ENCODE assay signal across 8 cellular contexts in genomic region chr5:72956324-72957140, GRCh38. TPM values are rescaled to one million over a fixed set of nuclear protein-coding genes. Genes with fewer than 3 reads are reported as not detected.
DNase-seq lines count a peak whose midpoint lies in the region; ATAC-seq and TF ChIP-seq lines count a peak whose summit lies in the region.

No MANE protein-coding gene starts in this region.

- peak overlapping the region; percentile 74 for H3K4me3 ChIP-seq in fibroblast of pulmonary artery (replicated peaks; ENCODE audit: low read depth, low read length)

- POLR2A ChIA-PET in naive thymus-derived CD8-positive, alpha-beta T cell (lab: Charles Lee) = interaction anchor here (1.0 to 1.2 kb wide), 2 partner anchors 43 to 245 kb away, joined by 3 read pairs; no protein-coding TSS in a partner anchor

- no peaks in the 10 kb centered on the region for H3K9me3 Mint-ChIP-seq in activated T-helper 1 cell treated with anti-CD3 and anti-CD28 coated beads, Interleukin-12 subunit alpha, Interleukin-12 subunit beta, Interleukin-2, Interleukin-4 antibody, amounts not matched to agents 30 ng/mL and 10 ng/mL and 1 ng/mL, durations not matched to agents 14 hours and 24 hours and 36 hours
- peaks cover 0 to 6% (median 0%) of the 10 kb centered on the region in 9 donors for H3K9me3 Mint-ChIP-seq in naive thymus-derived CD8-positive, alpha-beta T cell
- peaks cover 6% of the 10 kb centered on the region for H3K9me3 Mint-ChIP-seq in type B pancreatic cell

- DNase-seq in C1 segment of cervical spinal cord (lab: John Stamatoyannopoulos, UW) (peak in 10 of 14 donors; percentile 37 to 91 (median 62)), NCI-H82 treated with DMSO at 0.1 percent for 48 hours (lab: John Stamatoyannopoulos, UW; ENCODE audit: unreplicated experiment) (peak; percentile 2), fibroblast of pulmonary artery (ENCODE audit: low read depth) (peak; percentile 60), type B pancreatic cell (ENCODE audit: extremely low spot score, unreplicated experiment) (peak; percentile 78)
- DNase-seq in activated T-helper 1 cell treated with anti-CD3 and anti-CD28 coated beads, Interleukin-12 subunit alpha, Interleukin-12 subunit beta, Interleukin-2, Interleukin-4 antibody, amounts not matched to agents 30 ng/mL and 10 ng/mL and 1 ng/mL, durations not matched to agents 14 hours and 24 hours and 36 hours (ENCODE audit: low spot score) = peak; percentile 18
- peak in 8 of 10 donors; percentile 3 to 40 (median 22) for DNase-seq in naive thymus-derived CD8-positive, alpha-beta T cell

- peaks cover 15% of the 10 kb centered on the region for H3K4me1 Mint-ChIP-seq in activated T-helper 1 cell treated with anti-CD3 and anti-CD28 coated beads, Interleukin-12 subunit alpha, Interleukin-12 subunit beta, Interleukin-2, Interleukin-4 antibody, amounts not matched to agents 30 ng/mL and 10 ng/mL and 1 ng/mL, durations not matched to agents 14 hours and 24 hours and 36 hours (ENCODE audit: low read depth)
- peaks cover 10 to 25% (median 16%) of the 10 kb centered on the region in 4 donors for H3K4me1 Mint-ChIP-seq in naive thymus-derived CD8-positive, alpha-beta T cell
- H3K4me1 Mint-ChIP-seq in type B pancreatic cell (ENCODE audit: unreplicated experiment) = peaks cover 18% of the 10 kb centered on the region

- ATAC-seq in GM19023 (IDR thresholded peaks at IDR 0.05; ENCODE audit: unreplicated experiment) (peak; percentile 27), HG03175 (IDR thresholded peaks at IDR 0.05; ENCODE audit: unreplicated experiment) (peak; percentile 35)
- ATAC-seq in naive thymus-derived CD8-positive, alpha-beta T cell = peak; percentile 42 to 52

- peak overlapping the region; percentile 70 for H3K27ac Mint-ChIP-seq in activated T-helper 1 cell treated with anti-CD3 and anti-CD28 coated beads, Interleukin-12 subunit alpha, Interleukin-12 subunit beta, Interleukin-2, Interleukin-4 antibody, amounts not matched to agents 30 ng/mL and 10 ng/mL and 1 ng/mL, durations not matched to agents 14 hours and 24 hours and 36 hours
- H3K27ac Mint-ChIP-seq in naive thymus-derived CD8-positive, alpha-beta T cell = peak overlapping the region in 7 of 10 donors; percentile 3 to 86 (median 29)
- peak overlapping the region; percentile 98 for H3K27ac Mint-ChIP-seq in type B pancreatic cell

- H3K36me3 Mint-ChIP-seq in activated T-helper 1 cell treated with anti-CD3 and anti-CD28 coated beads, Interleukin-12 subunit alpha, Interleukin-12 subunit beta, Interleukin-2, Interleukin-4 antibody, amounts not matched to agents 30 ng/mL and 10 ng/mL and 1 ng/mL, durations not matched to agents 14 hours and 24 hours and 36 hours (ENCODE audit: low read depth) = peaks cover 9% of the 10 kb centered on the region
- peaks cover 0 to 2% (median 0%) of the 10 kb centered on the region in 3 donors for H3K36me3 Mint-ChIP-seq in naive thymus-derived CD8-positive, alpha-beta T cell
- no peaks in the 10 kb centered on the region for H3K36me3 Mint-ChIP-seq in type B pancreatic cell

- H3K27me3 Mint-ChIP-seq in activated T-helper 1 cell treated with anti-CD3 and anti-CD28 coated beads, Interleukin-12 subunit alpha, Interleukin-12 subunit beta, Interleukin-2, Interleukin-4 antibody, amounts not matched to agents 30 ng/mL and 10 ng/mL and 1 ng/mL, durations not matched to agents 14 hours and 24 hours and 36 hours (ENCODE audit: insufficient read depth) = peaks cover 53% of the 10 kb centered on the region
- peaks cover 24 to 59% (median 45%) of the 10 kb centered on the region in 5 donors for H3K27me3 Mint-ChIP-seq in naive thymus-derived CD8-positive, alpha-beta T cell
- peaks cover 4% of the 10 kb centered on the region for H3K27me3 Mint-ChIP-seq in type B pancreatic cell

- H3K4me3 Mint-ChIP-seq in activated T-helper 1 cell treated with anti-CD3 and anti-CD28 coated beads, Interleukin-12 subunit alpha, Interleukin-12 subunit beta, Interleukin-2, Interleukin-4 antibody, amounts not matched to agents 30 ng/mL and 10 ng/mL and 1 ng/mL, durations not matched to agents 14 hours and 24 hours and 36 hours = peak overlapping the region; percentile 86
- peak overlapping the region; percentile 75 to 95 (median 88) for H3K4me3 Mint-ChIP-seq in naive thymus-derived CD8-positive, alpha-beta T cell
- peak overlapping the region; percentile 98 for H3K4me3 Mint-ChIP-seq in type B pancreatic cell

- intact Hi-C loops in activated T-helper 1 cell treated with anti-CD3 and anti-CD28 coated beads, Interleukin-12 subunit alpha, Interleukin-12 subunit beta, Interleukin-2, Interleukin-4 antibody, amounts not matched to agents 30 ng/mL and 10 ng/mL and 1 ng/mL, durations not matched to agents 14 hours and 24 hours and 36 hours (cut with micrococcal nuclease) = loop anchor here (5.0 kb wide), 1 partner anchor 496 kb away; no protein-coding TSS in a partner anchor

- TF ChIP-seq CTCF in fibroblast of pulmonary artery (IDR thresholded peaks at IDR 0.05; ENCODE audit: low read length, missing control alignments) (no peak), type B pancreatic cell (conservative IDR thresholded peaks at IDR 0.05) (no peak)

RNA-seq across cellular contexts. Expression of gene FCHO2, which starts 0.7 kb away (rescaled TPM):
- 0.93 and 2.2 TPM in 2 replicates for total RNA-seq in activated T-helper 1 cell treated with anti-CD3 and anti-CD28 coated beads, Interleukin-12 subunit alpha, Interleukin-12 subunit beta, Interleukin-2, Interleukin-4 antibody, amounts not matched to agents 30 ng/mL and 10 ng/mL and 1 ng/mL, durations not matched to agents 14 hours and 24 hours and 36 hours
- total RNA-seq in naive thymus-derived CD8-positive, alpha-beta T cell = 1 to 10 TPM; 4.6 to 6.3 TPM
- polyA plus RNA-seq in naive thymus-derived CD8-positive, alpha-beta T cell = 1 to 10 TPM in 1 of 3 donors, under 1 TPM in 2; 0.11 to 1.4 (median 0.60) TPM
- 22.8 and 38.5 TPM in 2 replicates for total RNA-seq in type B pancreatic cell (ENCODE audit: low replicate concordance)

Comparison
In these comparisons a context has a peak if more than half of its experiments do, and no peak if none do; other contexts are left out.
1. Peak in every context shown above with its lines: DNase-seq, ATAC-seq and H3K4me3 ChIP-seq.
2. DNase-seq: peak in every context shown above with its lines; median percentile 78 in type B pancreatic cell; 62 in C1 segment of cervical spinal cord; 60 in fibroblast of pulmonary artery; 22 in naive thymus-derived CD8-positive, alpha-beta T cell; 18 in activated T-helper 1 cell treated with anti-CD3 and anti-CD28 coated beads, Interleukin-12 subunit alpha, Interleukin-12 subunit beta, Interleukin-2, Interleukin-4 antibody, amounts not matched to agents 30 ng/mL and 10 ng/mL and 1 ng/mL, durations not matched to agents 14 hours and 24 hours and 36 hours; 2 in NCI-H82 treated with DMSO at 0.1 percent for 48 hours.
3. H3K27ac Mint-ChIP-seq: peak in every context shown above with its lines; median percentile 98 in type B pancreatic cell; 70 in activated T-helper 1 cell treated with anti-CD3 and anti-CD28 coated beads, Interleukin-12 subunit alpha, Interleukin-12 subunit beta, Interleukin-2, Interleukin-4 antibody, amounts not matched to agents 30 ng/mL and 10 ng/mL and 1 ng/mL, durations not matched to agents 14 hours and 24 hours and 36 hours; 29 in naive thymus-derived CD8-positive, alpha-beta T cell.